Comparison of ENCODE assay signal across 10 cellular contexts in genomic region chr21:19224090-19224489, GRCh38.
"Had no signal": no experiment of that assay in that cellular context is flagged by ENCODE, and none has a peak within 500 bp of the region (broad histone marks: within the 10 kb centered on the region; RNA-seq: fewer than 3 reads in every experiment).

No MANE protein-coding gene starts in this region.

- FAIRE-seq: H1, H54 had no signal

- DNase-seq: GM23248, GOT3, H7, H9, HCEC 1CT, HFFc6 had no signal

- H3K4me3 ChIP-seq: GM23248, GM23338, HAP-1 had no signal

- H3K36me3 ChIP-seq: HAP-1 had no signal

- H3K9me3 ChIP-seq: HAP-1 had no signal

- H3K27ac ChIP-seq: GM23248 had no signal

- H3K9ac ChIP-seq: GM23248 had no signal
